ENCODE assay signal across 1 cellular context in the genomic region with DNA sequence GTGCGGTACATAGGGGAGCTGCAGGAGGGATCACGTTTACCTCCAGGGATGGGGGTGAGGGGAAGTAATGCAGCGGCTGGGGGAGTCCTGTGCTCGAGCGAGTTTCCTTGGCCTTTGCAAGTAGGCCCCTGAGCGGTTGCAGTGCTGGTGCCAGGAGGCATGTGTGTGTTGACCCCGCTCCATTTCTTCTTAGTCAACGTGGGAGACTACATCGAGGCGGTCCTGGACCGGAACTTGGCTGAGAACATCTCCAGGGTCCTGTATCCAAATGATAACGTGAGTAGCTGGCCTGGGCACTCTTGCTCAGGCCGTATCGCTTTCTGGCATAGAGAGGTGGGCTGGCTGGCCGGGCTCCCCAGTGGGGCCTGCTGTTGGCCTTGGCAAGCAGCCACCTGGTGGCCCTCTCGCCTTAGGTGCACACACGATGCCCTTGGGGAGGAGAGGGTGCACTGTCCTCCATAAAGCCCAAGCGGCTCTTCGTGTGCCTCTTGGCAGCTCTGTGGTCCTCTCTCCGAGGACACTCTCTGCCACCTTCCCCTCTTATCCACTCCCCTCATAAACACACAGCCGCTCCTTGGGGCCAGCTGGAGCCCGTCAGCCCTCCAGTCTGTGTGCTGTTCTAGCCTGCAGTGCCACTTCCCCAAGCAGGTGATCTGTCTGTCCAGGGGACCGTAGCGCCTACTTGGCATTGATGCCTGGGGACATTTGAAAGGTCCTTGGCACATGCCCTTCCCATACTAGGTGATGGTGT.
TF ChIP-seq lines count a peak whose summit lies in the region.

No MANE protein-coding gene starts in this region.

TF ChIP-seq in SK-N-SH, 30 proteins besides CTCF, POLR2A, EP300 and RAD21 (continued from another document):
- TF ChIP-seq, protein P1, sequence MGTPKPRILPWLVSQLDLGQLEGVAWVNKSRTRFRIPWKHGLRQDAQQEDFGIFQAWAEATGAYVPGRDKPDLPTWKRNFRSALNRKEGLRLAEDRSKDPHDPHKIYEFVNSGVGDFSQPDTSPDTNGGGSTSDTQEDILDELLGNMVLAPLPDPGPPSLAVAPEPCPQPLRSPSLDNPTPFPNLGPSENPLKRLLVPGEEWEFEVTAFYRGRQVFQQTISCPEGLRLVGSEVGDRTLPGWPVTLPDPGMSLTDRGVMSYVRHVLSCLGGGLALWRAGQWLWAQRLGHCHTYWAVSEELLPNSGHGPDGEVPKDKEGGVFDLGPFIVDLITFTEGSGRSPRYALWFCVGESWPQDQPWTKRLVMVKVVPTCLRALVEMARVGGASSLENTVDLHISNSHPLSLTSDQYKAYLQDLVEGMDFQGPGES (IDR thresholded peaks at IDR 0.05; ENCODE audit: low read depth, low read length): no peak
- TF ChIP-seq GATA2 (CRISPR knock-in tag; IDR thresholded peaks at IDR 0.05) (no peak), MEF2A (IDR thresholded peaks at IDR 0.05; ENCODE audit: borderline replicate concordance, low read depth) (no peak), POLR2AphosphoS5 (IDR thresholded peaks at IDR 0.05; ENCODE audit: low read depth, low read length) (no peak), FOXJ3 (CRISPR knock-in tag; IDR thresholded peaks at IDR 0.05) (no peak), EZH2phosphoT487 (IDR thresholded peaks at IDR 0.05; ENCODE audit: borderline replicate concordance, low read depth) (no peak), RXRA (IDR thresholded peaks at IDR 0.05; ENCODE audit: borderline replicate concordance, low read depth) (no peak), NRF1 (IDR thresholded peaks at IDR 0.05; ENCODE audit: low read depth, low read length) (no peak), YY1 (IDR thresholded peaks at IDR 0.05; ENCODE audit: low read depth) (no peak), TCF12 (IDR thresholded peaks at IDR 0.05) (no peak)
- TF ChIP-seq, protein P2, sequence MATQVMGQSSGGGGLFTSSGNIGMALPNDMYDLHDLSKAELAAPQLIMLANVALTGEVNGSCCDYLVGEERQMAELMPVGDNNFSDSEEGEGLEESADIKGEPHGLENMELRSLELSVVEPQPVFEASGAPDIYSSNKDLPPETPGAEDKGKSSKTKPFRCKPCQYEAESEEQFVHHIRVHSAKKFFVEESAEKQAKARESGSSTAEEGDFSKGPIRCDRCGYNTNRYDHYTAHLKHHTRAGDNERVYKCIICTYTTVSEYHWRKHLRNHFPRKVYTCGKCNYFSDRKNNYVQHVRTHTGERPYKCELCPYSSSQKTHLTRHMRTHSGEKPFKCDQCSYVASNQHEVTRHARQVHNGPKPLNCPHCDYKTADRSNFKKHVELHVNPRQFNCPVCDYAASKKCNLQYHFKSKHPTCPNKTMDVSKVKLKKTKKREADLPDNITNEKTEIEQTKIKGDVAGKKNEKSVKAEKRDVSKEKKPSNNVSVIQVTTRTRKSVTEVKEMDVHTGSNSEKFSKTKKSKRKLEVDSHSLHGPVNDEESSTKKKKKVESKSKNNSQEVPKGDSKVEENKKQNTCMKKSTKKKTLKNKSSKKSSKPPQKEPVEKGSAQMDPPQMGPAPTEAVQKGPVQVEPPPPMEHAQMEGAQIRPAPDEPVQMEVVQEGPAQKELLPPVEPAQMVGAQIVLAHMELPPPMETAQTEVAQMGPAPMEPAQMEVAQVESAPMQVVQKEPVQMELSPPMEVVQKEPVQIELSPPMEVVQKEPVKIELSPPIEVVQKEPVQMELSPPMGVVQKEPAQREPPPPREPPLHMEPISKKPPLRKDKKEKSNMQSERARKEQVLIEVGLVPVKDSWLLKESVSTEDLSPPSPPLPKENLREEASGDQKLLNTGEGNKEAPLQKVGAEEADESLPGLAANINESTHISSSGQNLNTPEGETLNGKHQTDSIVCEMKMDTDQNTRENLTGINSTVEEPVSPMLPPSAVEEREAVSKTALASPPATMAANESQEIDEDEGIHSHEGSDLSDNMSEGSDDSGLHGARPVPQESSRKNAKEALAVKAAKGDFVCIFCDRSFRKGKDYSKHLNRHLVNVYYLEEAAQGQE (IDR thresholded peaks at IDR 0.05; ENCODE audit: low read depth, low read length): no peak
- TF ChIP-seq, protein P3, sequence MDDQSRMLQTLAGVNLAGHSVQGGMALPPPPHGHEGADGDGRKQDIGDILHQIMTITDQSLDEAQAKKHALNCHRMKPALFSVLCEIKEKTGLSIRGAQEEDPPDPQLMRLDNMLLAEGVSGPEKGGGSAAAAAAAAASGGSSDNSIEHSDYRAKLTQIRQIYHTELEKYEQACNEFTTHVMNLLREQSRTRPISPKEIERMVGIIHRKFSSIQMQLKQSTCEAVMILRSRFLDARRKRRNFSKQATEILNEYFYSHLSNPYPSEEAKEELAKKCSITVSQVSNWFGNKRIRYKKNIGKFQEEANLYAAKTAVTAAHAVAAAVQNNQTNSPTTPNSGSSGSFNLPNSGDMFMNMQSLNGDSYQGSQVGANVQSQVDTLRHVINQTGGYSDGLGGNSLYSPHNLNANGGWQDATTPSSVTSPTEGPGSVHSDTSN (IDR thresholded peaks at IDR 0.05): no peak
- TF ChIP-seq, protein P4, sequence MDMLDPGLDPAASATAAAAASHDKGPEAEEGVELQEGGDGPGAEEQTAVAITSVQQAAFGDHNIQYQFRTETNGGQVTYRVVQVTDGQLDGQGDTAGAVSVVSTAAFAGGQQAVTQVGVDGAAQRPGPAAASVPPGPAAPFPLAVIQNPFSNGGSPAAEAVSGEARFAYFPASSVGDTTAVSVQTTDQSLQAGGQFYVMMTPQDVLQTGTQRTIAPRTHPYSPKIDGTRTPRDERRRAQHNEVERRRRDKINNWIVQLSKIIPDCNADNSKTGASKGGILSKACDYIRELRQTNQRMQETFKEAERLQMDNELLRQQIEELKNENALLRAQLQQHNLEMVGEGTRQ (IDR thresholded peaks at IDR 0.05; ENCODE audit: borderline replicate concordance, low read depth, low read length): no peak
